15 cellular contexts compared by ENCODE assay signal in genomic region chr6:130708338-130708737, GRCh38.
DNase-seq lines count a peak whose midpoint lies in the region; ATAC-seq, FAIRE-seq and TF ChIP-seq lines count a peak whose summit lies in the region.
"Had no signal": no experiment of that assay in that cellular context is flagged by ENCODE, and none has a peak within 500 bp of the region (broad histone marks: within the 10 kb centered on the region; RNA-seq: fewer than 3 reads in every experiment).

No MANE protein-coding gene starts in this region.

- H4K20me1 ChIP-seq in H1 (replicated peaks in 1 of 2; ENCODE audit: control insufficient read depth in 1 of 2, insufficient read depth in 2 of 2, low read length in 2 of 2) (no peaks in the 10 kb centered on the region), smooth muscle cell (ENCODE audit: low read depth) (no peaks in the 10 kb centered on the region)
- H4K20me1 ChIP-seq: BLaER1 treated with 17β-estradiol and CSF1 and Interleukin-3, amounts not matched to agents 10 nM and 100 nM had no signal

- H3K79me1 ChIP-seq in H1 (ENCODE audit: low read depth, low read length): no peaks in the 10 kb centered on the region

- H3K4me1 ChIP-seq in H1 (replicated peaks in 1 of 4; ENCODE audit: control insufficient read depth in 3 of 4, insufficient read depth in 4 of 4, low read length in 3 of 4): peaks cover 1 to 10% (median 7%) of the 10 kb centered on the region in 4 experiments; a peak in 4 of 7 replicates
- peaks cover 10% of the 10 kb centered on the region for H3K4me1 ChIP-seq in smooth muscle cell (ENCODE audit: low read depth)
- H3K4me1 ChIP-seq in adrenal gland (replicated peaks in 1 of 2): no peaks in the 10 kb centered on the region
- H3K4me1 ChIP-seq: BLaER1 treated with 17β-estradiol and CSF1 and Interleukin-3, amounts not matched to agents 10 nM and 100 nM; Peyer's patch; tibial nerve had no signal

- no peaks in the 10 kb centered on the region for H3K27me3 ChIP-seq in MG63
- H3K27me3 ChIP-seq in H1 (replicated peaks in 1 of 4; ENCODE audit: control insufficient read depth in 3 of 4, extremely low read depth in 1 of 4, insufficient read depth in 3 of 4, low read length in 3 of 4): no peaks in the 10 kb centered on the region
- no peaks in the 10 kb centered on the region for H3K27me3 ChIP-seq in smooth muscle cell (ENCODE audit: low read depth)
- no peaks in the 10 kb centered on the region for H3K27me3 ChIP-seq in adrenal gland
- H3K27me3 ChIP-seq: BLaER1 treated with 17β-estradiol and CSF1 and Interleukin-3, amounts not matched to agents 10 nM and 100 nM; cardiac muscle cell; Peyer's patch; tibial nerve had no signal

- POLR2A ChIA-PET in H1 (lab: Charles Lee; ENCODE audit: partially characterized antibody): no interaction called here

- no peak overlapping the region for H4K5ac ChIP-seq in H1 (ENCODE audit: insufficient read length, low read depth, low read length)

- H3K9me3 Mint-ChIP-seq in activated CD4-positive, alpha-beta T cell treated with anti-CD3 and anti-CD28 coated beads, Interleukin-2, amount 10 ng/mL, durations not matched to agents 24 days and 14 days: peaks cover 19% of the 10 kb centered on the region

- H3K9me3 ChIP-seq in MG63 (no peaks in the 10 kb centered on the region), H1 (ENCODE audit: insufficient read depth in 2 of 2, low read depth in 1 of 2, low read length in 1 of 2) (no peaks in the 10 kb centered on the region), smooth muscle cell (replicated peaks; ENCODE audit: low read depth) (no peaks in the 10 kb centered on the region), adrenal gland (replicated peaks in 1 of 3) (no peaks in the 10 kb centered on the region)

- TF ChIP-seq EP300 in H1 (IDR thresholded peaks at IDR 0.05; ENCODE audit: borderline replicate concordance in 1 of 2, low read depth in 2 of 2, low read length in 2 of 2): no peak

- H3K36me3 Mint-ChIP-seq in activated CD4-positive, alpha-beta T cell treated with anti-CD3 and anti-CD28 coated beads, Interleukin-2, amount 10 ng/mL, durations not matched to agents 24 days and 14 days (ENCODE audit: low read depth): peaks cover 10% of the 10 kb centered on the region

- H2BK5ac ChIP-seq in H1 (ENCODE audit: low read depth, low read length): no peak overlapping the region

- H4K91ac ChIP-seq in H1 (replicated peaks; ENCODE audit: insufficient read length, low read length): no peak overlapping the region

- TF ChIP-seq RAD21 in H1 (IDR thresholded peaks at IDR 0.05 in 1 of 2, conservative IDR thresholded peaks at IDR 0.05 in 1 of 2; ENCODE audit: low read depth in 2 of 2, low read length in 2 of 2): no peak

- H3K23me2 ChIP-seq in H1 (ENCODE audit: low read depth, low read length): no peaks in the 10 kb centered on the region

- H3K27ac ChIP-seq in H1 (ENCODE audit: low read depth, low read length) (no peak overlapping the region), smooth muscle cell (ENCODE audit: low read depth) (no peak overlapping the region), adrenal gland (no peak overlapping the region)
- H3K27ac ChIP-seq: BLaER1 treated with 17β-estradiol and CSF1 and Interleukin-3, amounts not matched to agents 10 nM and 100 nM; cardiac muscle cell; Peyer's patch; skin epidermis; tibial nerve; WERI-Rb-1 had no signal

- H2BK15ac ChIP-seq in H1 (ENCODE audit: low read length): no peak overlapping the region

- intact Hi-C loops in activated CD4-positive, alpha-beta T cell treated with anti-CD3 and anti-CD28 coated beads, Interleukin-2, amount 10 ng/mL, durations not matched to agents 24 days and 14 days (cut with micrococcal nuclease): no loop called here
- intact Hi-C loops in adrenal gland (cut with DNase I): no loop called here

- H2AFZ ChIP-seq in H1 (ENCODE audit: low read length) (0 out of 2 replicates have a peak overlapping the region, but pooled peaks have one; percentile 30), smooth muscle cell (ENCODE audit: low read depth) (peak overlapping the region; percentile 5)

- H3K4me3 Mint-ChIP-seq in activated CD4-positive, alpha-beta T cell treated with anti-CD3 and anti-CD28 coated beads, Interleukin-2, amount 10 ng/mL, durations not matched to agents 24 days and 14 days: no peak overlapping the region

- no peak for TF ChIP-seq POLR2A in H1 (IDR thresholded peaks at IDR 0.05; ENCODE audit: control extremely low read depth in 1 of 2, low read depth in 2 of 2, low read length in 2 of 2)
- no peak for TF ChIP-seq POLR2A in adrenal gland (IDR thresholded peaks at IDR 0.05)

- no peak overlapping the region for H2BK20ac ChIP-seq in H1 (ENCODE audit: low read length)

- H3K27me3 Mint-ChIP-seq in activated CD4-positive, alpha-beta T cell treated with anti-CD3 and anti-CD28 coated beads, Interleukin-2, amount 10 ng/mL, durations not matched to agents 24 days and 14 days: peaks cover 9% of the 10 kb centered on the region

- no peak overlapping the region for H2BK120ac ChIP-seq in H1 (replicated peaks; ENCODE audit: low read depth, low read length)

- H3K4me1 Mint-ChIP-seq in activated CD4-positive, alpha-beta T cell treated with anti-CD3 and anti-CD28 coated beads, Interleukin-2, amount 10 ng/mL, durations not matched to agents 24 days and 14 days: peaks cover 9% of the 10 kb centered on the region

- H3K23ac ChIP-seq in H1 (ENCODE audit: insufficient read length): no peak overlapping the region

- ATAC-seq in GM18861 (IDR thresholded peaks at IDR 0.05; ENCODE audit: unreplicated experiment): no peak
- ATAC-seq: naive thymus-derived CD4-positive, alpha-beta T cell had no signal

- H2AK5ac ChIP-seq in H1 (ENCODE audit: low read depth, low read length): no peak overlapping the region

- H3K56ac ChIP-seq in H1 (replicated peaks; ENCODE audit: insufficient read length, low read depth, low read length): no peak overlapping the region

- peak; percentile 61 for DNase-seq in activated CD4-positive, alpha-beta T cell treated with anti-CD3 and anti-CD28 coated beads, Interleukin-2, amount 10 ng/mL, durations not matched to agents 24 days and 14 days
- no peak for DNase-seq in activated CD4-positive, alpha-beta T cell treated with anti-CD3 and anti-CD28 coated beads for 48 hours
- DNase-seq in MG63: peak; percentile 13
- DNase-seq in H1 (ENCODE audit: low read depth in 1 of 2, low spot score in 2 of 2): no peak
- DNase-seq in smooth muscle cell (lab: John Stamatoyannopoulos, UW; ENCODE audit: unreplicated experiment): no peak
- no peak for DNase-seq in adrenal gland
- DNase-seq in DMS114 treated with DMSO at 0.1 percent for 48 hours (lab: John Stamatoyannopoulos, UW; ENCODE audit: unreplicated experiment): no peak
- DNase-seq: naive thymus-derived CD4-positive, alpha-beta T cell; Peyer's patch; WERI-Rb-1 had no signal

- H3K79me2 ChIP-seq in H1 (ENCODE audit: control insufficient read depth in 1 of 2, insufficient read depth in 2 of 2, low read length in 2 of 2): no peaks in the 10 kb centered on the region
- H3K79me2 ChIP-seq in smooth muscle cell (ENCODE audit: low read depth): no peaks in the 10 kb centered on the region

- CTCF ChIA-PET in H1 (lab: Charles Lee; ENCODE audit: partially characterized antibody): interaction anchor here (1.8 to 2.5 kb wide), 2 partner anchors 10 to 35 kb away, joined by 5 to 11 read pairs; no protein-coding TSS in a partner anchor

- no peak overlapping the region for H3K18ac ChIP-seq in H1 (ENCODE audit: extremely low read depth, low read length)

- H3K4me3 ChIP-seq in MG63 (no peak overlapping the region), H1 (ENCODE audit: extremely low read depth in 1 of 4, insufficient read depth in 2 of 4, low read depth in 3 of 4, low read length in 4 of 4) (no peak overlapping the region), smooth muscle cell (no peak overlapping the region), adrenal gland (no peak overlapping the region)
- H3K4me3 ChIP-seq: BLaER1 treated with 17β-estradiol and CSF1 and Interleukin-3, amounts not matched to agents 10 nM and 100 nM; cardiac muscle cell; Peyer's patch; skin epidermis; tibial nerve had no signal

- H3F3A ChIP-seq in smooth muscle cell (ENCODE audit: low read depth): no peaks in the 10 kb centered on the region

- WGBS in H1 (ENCODE audit: extremely low coverage in 1 of 2, insufficient coverage in 1 of 2, insufficient read length in 1 of 2, insufficient replicate concordance in 2 of 2, low coverage in 1 of 2, low lambda C conversion rate in 2 of 2, missing lambda C conversion rate in 1 of 2), 2 experiments: 92% methylated on average over 2 of the region's 2 CpGs; no CpG with 5 or more reads in 1 of the 2 experiments
- 5% methylated on average over 2 of the region's 2 CpGs for WGBS in smooth muscle cell (ENCODE audit: low lambda C conversion rate)
- 36 to 56% (median 47%) methylated on average over 2 of the region's 2 CpGs for WGBS in adrenal gland, 4 donors

- H3K36me3 ChIP-seq in MG63 (no peaks in the 10 kb centered on the region), H1 (ENCODE audit: control insufficient read depth in 2 of 4, insufficient read depth in 4 of 4, low read length in 3 of 4) (no peaks in the 10 kb centered on the region), smooth muscle cell (ENCODE audit: low read depth) (no peaks in the 10 kb centered on the region), adrenal gland (replicated peaks in 1 of 2) (no peaks in the 10 kb centered on the region)
- H3K36me3 ChIP-seq: BLaER1 treated with 17β-estradiol and CSF1 and Interleukin-3, amounts not matched to agents 10 nM and 100 nM; cardiac muscle cell; Peyer's patch; tibial nerve; WERI-Rb-1 had no signal

- TF ChIP-seq CTCF in H1 (IDR thresholded peaks at IDR 0.05; ENCODE audit: control extremely low read depth in 1 of 3, insufficient read depth in 1 of 3, low read depth in 1 of 3, low read length in 3 of 3) (no peak), smooth muscle cell (IDR thresholded peaks at IDR 0.05; ENCODE audit: borderline replicate concordance, insufficient read depth, poor library complexity, severe bottlenecking) (no peak), adrenal gland (IDR thresholded peaks at IDR 0.05) (no peak)

- no peak for FAIRE-seq in H1 (lab: Jason Lieb, UNC)

- H3K14ac ChIP-seq in H1 (ENCODE audit: insufficient read length): no peak overlapping the region

- no peak overlapping the region for H3K27ac Mint-ChIP-seq in activated CD4-positive, alpha-beta T cell treated with anti-CD3 and anti-CD28 coated beads, Interleukin-2, amount 10 ng/mL, durations not matched to agents 24 days and 14 days

- H2BK12ac ChIP-seq in H1 (ENCODE audit: low read depth, low read length): no peak overlapping the region

- H3K9ac ChIP-seq in H1 (replicated peaks in 1 of 4; ENCODE audit: extremely low read depth in 1 of 4, low read depth in 3 of 4, low read length in 3 of 4) (no peak overlapping the region), smooth muscle cell (ENCODE audit: low read depth) (no peak overlapping the region)
- H3K9ac ChIP-seq: BLaER1 treated with 17β-estradiol and CSF1 and Interleukin-3, amounts not matched to agents 10 nM and 100 nM had no signal

- no peak overlapping the region for H4K8ac ChIP-seq in H1 (ENCODE audit: extremely low read depth, insufficient read depth, low read length)

- no peak overlapping the region for H3K4ac ChIP-seq in H1 (replicated peaks; ENCODE audit: insufficient read length, low read depth, low read length)

- H3K4me2 ChIP-seq in H1 (ENCODE audit: insufficient read depth in 1 of 2, low read depth in 2 of 2, low read length in 2 of 2) (no peak overlapping the region), smooth muscle cell (no peak overlapping the region)
- H3K4me2 ChIP-seq: BLaER1 treated with 17β-estradiol and CSF1 and Interleukin-3, amounts not matched to agents 10 nM and 100 nM had no signal

Comparison
In these comparisons a context has a peak if more than half of its experiments do, and no peak if none do; other contexts are left out.
1. DNase-seq: peak in activated CD4-positive, alpha-beta T cell treated with anti-CD3 and anti-CD28 coated beads, Interleukin-2, amount 10 ng/mL, durations not matched to agents 24 days and 14 days (single experiment) and MG63 (single experiment); none in activated CD4-positive, alpha-beta T cell treated with anti-CD3 and anti-CD28 coated beads for 48 hours (single experiment), H1 (0 of 2), smooth muscle cell (single experiment), adrenal gland (0 of 7) and DMS114 treated with DMSO at 0.1 percent for 48 hours (single experiment).